ENCODE assay signal across 8 cellular contexts in genomic region chr5:179858586-179859427, GRCh38. TPM values are rescaled to one million over a fixed set of nuclear protein-coding genes. Genes with fewer than 3 reads are reported as not detected.
DNase-seq lines count a peak whose midpoint lies in the region; ATAC-seq, FAIRE-seq and TF ChIP-seq lines count a peak whose summit lies in the region.

TSS of gene MRNIP (minus strand) at chr5:179858817. CDS start at chr5:179858796, 21 bp downstream.

- H3K4me1 ChIP-seq in pancreas (peaks cover 0 to 5% (median 0%) of the 10 kb centered on the region in 3 donors), tibial artery (peaks cover 0 to 38% (median 17%) of the 10 kb centered on the region in 4 donors)

- no peaks in the 10 kb centered on the region for H3K9me2 ChIP-seq in SU-DHL-6 (replicated peaks; ENCODE audit: insufficient read depth, low read length)

- FAIRE-seq in pancreas (lab: Jason Lieb, UNC): no peak

- H3K27ac ChIP-seq in SU-DHL-6 (ENCODE audit: low read depth, low read length) (peak within 1 kb of the TSS; percentile 61), pancreas (peak within 1 kb of the TSS; percentile 76 to 89 (median 82)), tibial artery (peak within 1 kb of the TSS; percentile 91 to 95)

- H3K9me3 ChIP-seq in SU-DHL-6 (ENCODE audit: insufficient read depth, low read length) (no peaks in the 10 kb centered on the region), pancreas (no peaks in the 10 kb centered on the region), tibial artery (no peaks in the 10 kb centered on the region)

- H3K79me2 ChIP-seq in SU-DHL-6 (ENCODE audit: insufficient read depth, low read length): peaks cover 11% of the 10 kb centered on the region

- H3K36me3 ChIP-seq in SU-DHL-6 (ENCODE audit: low read length): peaks cover 11% of the 10 kb centered on the region; the same call in 1 of the 2 replicates
- H3K36me3 ChIP-seq in pancreas: peaks cover 0 to 13% (median 8%) of the 10 kb centered on the region in 3 donors
- H3K36me3 ChIP-seq in tibial artery: peaks cover 17 to 22% (median 22%) of the 10 kb centered on the region in 3 donors

- peak within 1 kb of the TSS; percentile 98 for H2AFZ ChIP-seq in SU-DHL-6 (ENCODE audit: low read depth, low read length, severe bottlenecking)

- 0 to 1% methylated on average over 68 to 90 of the region's 90 CpGs for WGBS in pancreas, 2 donors

- H3K4me3 ChIP-seq in SU-DHL-6 (ENCODE audit: insufficient read depth, low read length, poor library complexity, severe bottlenecking): peak within 1 kb of the TSS; percentile 75
- H3K4me3 ChIP-seq in pancreas: peak within 1 kb of the TSS; percentile 75 to 99 (median 91)
- peak within 1 kb of the TSS; percentile 88 to 93 for H3K4me3 ChIP-seq in tibial artery

- TF ChIP-seq CTCF in GM10266 (IDR thresholded peaks at IDR 0.05; ENCODE audit: control insufficient read depth, insufficient read depth, low read depth, missing control alignments): peak; percentile 28
- TF ChIP-seq CTCF in SU-DHL-6 (IDR thresholded peaks at IDR 0.05; ENCODE audit: insufficient read depth, low read length, poor library complexity, severe bottlenecking): no peak
- TF ChIP-seq CTCF in pancreas (IDR thresholded peaks at IDR 0.05): no peak
- TF ChIP-seq CTCF in tibial artery (IDR thresholded peaks at IDR 0.05): no peak

- H3K9ac ChIP-seq in SU-DHL-6 (ENCODE audit: low read length): peak within 1 kb of the TSS; percentile 70

- H3K4me2 ChIP-seq in SU-DHL-6 (ENCODE audit: low read depth, low read length, poor library complexity, severe bottlenecking): peak within 1 kb of the TSS; percentile 75

- ATAC-seq in HG02588 (IDR thresholded peaks at IDR 0.05; ENCODE audit: unreplicated experiment) (peak; percentile 95), Right ventricle myocardium inferior (peak; percentile 100), pancreas (peak; percentile 97 to 99 (median 98))

- H3K27me3 ChIP-seq in SU-DHL-6 (ENCODE audit: low read length) (no peaks in the 10 kb centered on the region), pancreas (no peaks in the 10 kb centered on the region), tibial artery (no peaks in the 10 kb centered on the region)

- no peaks in the 10 kb centered on the region for H4K20me1 ChIP-seq in SU-DHL-6 (ENCODE audit: low read depth, low read length)

- intact Hi-C loops in Right ventricle myocardium inferior (cut with DNase I): loop anchor here (1.0 kb wide), 2 partner anchors 38 to 48 kb away; partner anchors contain the start of gene TBC1D9B
- intact Hi-C loops in pancreas (cut with DNase I): no loop called here
- intact Hi-C loops in tibial artery (cut with DNase I; ENCODE audit: low total_unique reads): loop anchor here (5.0 kb wide), 4 partner anchors 37 to 162 kb away; partner anchors contain the start of genes CANX and SQSTM1

- peaks cover 10% of the 10 kb centered on the region for H3F3A ChIP-seq in SU-DHL-6 (ENCODE audit: insufficient read depth)

- DNase-seq in GM10266 (ENCODE audit: extremely low spot score) (peak; percentile 97), NCI-H1092 (lab: John Stamatoyannopoulos, UW) (peak; percentile 84), Right ventricle myocardium inferior (ENCODE audit: missing footprints) (peak; percentile 99), pancreas (peak; percentile 95 to 98 (median 96)), tibial artery (peak; percentile 98 to 99)
- DNase-seq in activated naive CD8-positive, alpha-beta T cell treated with anti-CD3 and anti-CD28 coated beads, Interleukin-2, amount 50 U/mL, for 16 hours (ENCODE audit: low read depth, low spot score): peak; percentile 82

RNA-seq across cellular contexts. Expression of gene MRNIP, which starts in this region (rescaled TPM):
- total RNA-seq in Right ventricle myocardium inferior (12.2 TPM), pancreas (10 to 100 TPM in 5 of 6 donors, 1 to 10 TPM in 1; 8.6 to 19.1 (median 13.6) TPM)
- 10 to 100 TPM; 49.2 to 53.1 TPM for polyA plus RNA-seq in pancreas

Comparison
In these comparisons a context has a peak if more than half of its experiments do, and no peak if none do; other contexts are left out.
1. Peak in every context shown above with its lines: DNase-seq, ATAC-seq, H3K4me3 ChIP-seq and H3K27ac ChIP-seq.
2. intact Hi-C loops: an anchor here in Right ventricle myocardium inferior (1.0 kb wide) and tibial artery (5.0 kb wide); none called in pancreas.